Comparison of ENCODE assay signal across 10 cellular contexts in genomic region chr15:52013151-52013791, GRCh38. TPM values are rescaled to one million over a fixed set of nuclear protein-coding genes. Genes with fewer than 3 reads are reported as not detected.
DNase-seq lines count a peak whose midpoint lies in the region; ATAC-seq, FAIRE-seq and TF ChIP-seq lines count a peak whose summit lies in the region.
"Had no signal": no experiment of that assay in that cellular context is flagged by ENCODE, and none has a peak within 500 bp of the region (broad histone marks: within the 10 kb centered on the region; RNA-seq: fewer than 3 reads in every experiment).

No MANE protein-coding gene starts in this region.

- peaks cover 6 to 17% (median 15%) of the 10 kb centered on the region in 4 donors for H3K4me1 Mint-ChIP-seq in CD4-positive, alpha-beta memory T cell

- no peaks in the 10 kb centered on the region for H4K20me1 ChIP-seq in keratinocyte (ENCODE audit: control insufficient read depth, extremely low read depth, insufficient read depth, low read length)

- no peaks in the 10 kb centered on the region for H3K36me3 ChIP-seq in keratinocyte (ENCODE audit: control insufficient read depth in 2 of 2, extremely low read depth in 1 of 2, insufficient read depth in 2 of 2, low read length in 2 of 2)
- H3K36me3 ChIP-seq in CD4-positive, alpha-beta memory T cell (ENCODE audit: insufficient read depth, low read length): no peaks in the 10 kb centered on the region

- FAIRE-seq in keratinocyte (lab: Jason Lieb, UNC): no peak

- CTCF ChIA-PET in CD4-positive, alpha-beta memory T cell (lab: Charles Lee; ENCODE audit: partially characterized antibody): no interaction called here

- H3K9me1 ChIP-seq in keratinocyte (ENCODE audit: control insufficient read depth, extremely low read depth, insufficient read depth, low read length): no peaks in the 10 kb centered on the region

- H3K27me3 ChIP-seq in keratinocyte (ENCODE audit: control insufficient read depth, extremely low read depth, insufficient read depth, low read length): no peaks in the 10 kb centered on the region
- H3K27me3 ChIP-seq in CD4-positive, alpha-beta memory T cell (ENCODE audit: insufficient read depth, low read length): no peaks in the 10 kb centered on the region

- peak overlapping the region; percentile 61 for H3K27ac ChIP-seq in keratinocyte (ENCODE audit: control insufficient read depth, insufficient read depth, low read length)
- H3K27ac ChIP-seq in CD4-positive, alpha-beta memory T cell (ENCODE audit: low read depth, low read length): no peak overlapping the region

- no peaks in the 10 kb centered on the region for H3K9me3 ChIP-seq in keratinocyte (ENCODE audit: control insufficient read depth, low read depth, low read length)
- no peaks in the 10 kb centered on the region for H3K9me3 ChIP-seq in CD4-positive, alpha-beta memory T cell (ENCODE audit: control insufficient read depth in 1 of 2, low read length in 2 of 2)

- no peak overlapping the region for H2AFZ ChIP-seq in keratinocyte (ENCODE audit: control insufficient read depth, low read length)

- H3K4me3 ChIP-seq in keratinocyte (ENCODE audit: control insufficient read depth in 2 of 3, extremely low read depth in 1 of 3, insufficient read depth in 2 of 3, low read depth in 1 of 3, low read length in 3 of 3): no peak overlapping the region
- H3K4me3 ChIP-seq in CD4-positive, alpha-beta memory T cell (ENCODE audit: low read length in 2 of 2): no peak overlapping the region

- intact Hi-C loops in CD4-positive, alpha-beta memory T cell (cut with micrococcal nuclease): no loop called here

- H3K4me3 Mint-ChIP-seq in CD4-positive, alpha-beta memory T cell: no peak overlapping the region
- H3K4me3 Mint-ChIP-seq: activated naive CD4-positive, alpha-beta T cell treated with anti-CD3 and anti-CD28 coated beads, Interleukin-2, amount 10 ng/mL, durations not matched to agents 7 days and 5 days had no signal

- no peak overlapping the region for H3K9ac ChIP-seq in keratinocyte (ENCODE audit: control insufficient read depth, extremely low read depth, insufficient read depth, low read length)

- peak; percentile 86 for DNase-seq in SKM-1 (lab: John Stamatoyannopoulos, UW; ENCODE audit: unreplicated experiment)
- no peak for DNase-seq in keratinocyte (ENCODE audit: low read depth, low spot score)
- DNase-seq in CD4-positive, alpha-beta memory T cell: no peak
- no peak for DNase-seq in iPS-NIHi7 (ENCODE audit: extremely low spot score)
- DNase-seq in NK-92 treated with Interleukin-12 subunit alpha and Interleukin-12 subunit beta, amount 100 ng/mL, for 24 hours (lab: John Stamatoyannopoulos, UW): no peak
- no peak for DNase-seq in stimulated activated CD4-positive, alpha-beta T cell treated with anti-CD3 and anti-CD28 coated beads, Interleukin-4, amount 100 ng/mL, for 1 hour
- DNase-seq: activated naive CD4-positive, alpha-beta T cell treated with anti-CD3 and anti-CD28 coated beads, Interleukin-2, amount 10 ng/mL, durations not matched to agents 7 days and 5 days; NCI-H2029 treated with DMSO at 0.1 percent for 48 hours had no signal

- peaks cover 29% of the 10 kb centered on the region for H3K4me1 ChIP-seq in keratinocyte (ENCODE audit: control insufficient read depth, extremely low read depth, insufficient read depth, low read length)
- H3K4me1 ChIP-seq in CD4-positive, alpha-beta memory T cell (ENCODE audit: insufficient read depth, low read length): peaks cover 14% of the 10 kb centered on the region

- no peaks in the 10 kb centered on the region for H3K79me2 ChIP-seq in keratinocyte (ENCODE audit: control insufficient read depth, insufficient read depth, low read length)

- no peaks in the 10 kb centered on the region for H3K9me3 Mint-ChIP-seq in CD4-positive, alpha-beta memory T cell
- H3K9me3 Mint-ChIP-seq: activated naive CD4-positive, alpha-beta T cell treated with anti-CD3 and anti-CD28 coated beads, Interleukin-2, amount 10 ng/mL, durations not matched to agents 7 days and 5 days had no signal

- ATAC-seq in GM18502 (IDR thresholded peaks at IDR 0.05; ENCODE audit: poor library complexity, unreplicated experiment): peak; percentile 63
- ATAC-seq in HG02981 (IDR thresholded peaks at IDR 0.05; ENCODE audit: unreplicated experiment): peak; percentile 45

- dilution Hi-C loops in keratinocyte (cut with MboI; ENCODE audit: extremely low pct_ligation_motif_present, low sequenced_read_pairs): no loop called here

- no peak overlapping the region for H3K27ac Mint-ChIP-seq in CD4-positive, alpha-beta memory T cell
- H3K27ac Mint-ChIP-seq: activated naive CD4-positive, alpha-beta T cell treated with anti-CD3 and anti-CD28 coated beads, Interleukin-2, amount 10 ng/mL, durations not matched to agents 7 days and 5 days had no signal

- H3K36me3 Mint-ChIP-seq in CD4-positive, alpha-beta memory T cell: no peaks in the 10 kb centered on the region
- H3K36me3 Mint-ChIP-seq: activated naive CD4-positive, alpha-beta T cell treated with anti-CD3 and anti-CD28 coated beads, Interleukin-2, amount 10 ng/mL, durations not matched to agents 7 days and 5 days had no signal

- POLR2A ChIA-PET in CD4-positive, alpha-beta memory T cell (lab: Charles Lee; ENCODE audit: partially characterized antibody): no interaction called here

- H3K27me3 Mint-ChIP-seq in CD4-positive, alpha-beta memory T cell: no peaks in the 10 kb centered on the region

- H3K4me2 ChIP-seq in keratinocyte (ENCODE audit: control insufficient read depth, extremely low read depth, insufficient read depth, low read depth, low read length): peak overlapping the region; percentile 9

- no peak for TF ChIP-seq CTCF in keratinocyte (optimal IDR thresholded peaks at IDR 0.05 in 1 of 3, IDR thresholded peaks at IDR 0.05 in 1 of 3, conservative IDR thresholded peaks at IDR 0.05 in 1 of 3; ENCODE audit: extremely low read depth in 1 of 3, insufficient read depth in 2 of 3, low read length in 3 of 3)

RNA-seq across cellular contexts. Expression of gene MAPK6, which starts 5.7 kb away (rescaled TPM):
- polyA plus RNA-seq in keratinocyte: 48.5 to 103 TPM (median 83.7 TPM) in 3 replicates
- polyA plus RNA-seq in keratinocyte (2011; ENCODE audit: low read depth): 62.6 TPM
- polyA plus RNA-seq in keratinocyte (2011; cell fraction: cytosol; rRNA removed): 45.1 and 95.3 TPM in 2 replicates
- polyA plus RNA-seq in keratinocyte (2011; cell fraction: nucleus; rRNA removed): 60.9 and 65.9 TPM in 2 replicates
- polyA plus RNA-seq in keratinocyte (2012; ENCODE audit: low replicate concordance): 51.7 and 70.9 TPM in 2 replicates
- polyA minus RNA-seq in keratinocyte: 37.4 to 119 TPM (median 85.6 TPM) in 3 replicates
- polyA minus RNA-seq in keratinocyte (2011; cell fraction: cytosol; rRNA and poly(A)+ RNA removed): 57.6 TPM
- polyA minus RNA-seq in keratinocyte (2011; cell fraction: nucleus; rRNA and poly(A)+ RNA removed): 50.3 and 105 TPM in 2 replicates
- 10 to 100 TPM; 18.2 to 24.0 TPM for total RNA-seq in CD4-positive, alpha-beta memory T cell
- 1 to 10 TPM; 7.1 to 8.0 TPM for polyA plus RNA-seq in CD4-positive, alpha-beta memory T cell

RNA-seq across cellular contexts. Expression of gene LEO1, which starts 41.7 kb away (rescaled TPM):
- polyA plus RNA-seq in keratinocyte: 6.3 to 12.5 TPM (median 12.2 TPM) in 3 replicates
- polyA plus RNA-seq in keratinocyte (2011; ENCODE audit: low read depth): 51.1 TPM
- polyA plus RNA-seq in keratinocyte (2011; cell fraction: cytosol; rRNA removed): 6.8 and 7.9 TPM in 2 replicates
- polyA plus RNA-seq in keratinocyte (2011; cell fraction: nucleus; rRNA removed): 10.6 and 15.7 TPM in 2 replicates
- polyA plus RNA-seq in keratinocyte (2012; ENCODE audit: low replicate concordance): 23.6 and 27.2 TPM in 2 replicates
- polyA minus RNA-seq in keratinocyte: 1.8 to 10.7 TPM (median 3.3 TPM) in 3 replicates
- 1.2 TPM for polyA minus RNA-seq in keratinocyte (2011; cell fraction: cytosol; rRNA and poly(A)+ RNA removed)
- polyA minus RNA-seq in keratinocyte (2011; cell fraction: nucleus; rRNA and poly(A)+ RNA removed): 4.2 and 7.4 TPM in 2 replicates
- 10 to 100 TPM; 21.7 to 22.2 TPM for total RNA-seq in CD4-positive, alpha-beta memory T cell
- 10 to 100 TPM; 12.6 to 28.0 TPM for polyA plus RNA-seq in CD4-positive, alpha-beta memory T cell

Comparison
In these comparisons a context has a peak if more than half of its experiments do, and no peak if none do; other contexts are left out.
1. RNA of gene MAPK6, which starts 5.7 kb away (polyA plus RNA-seq): 45.1 to 103 TPM in keratinocyte; 7.1 to 8.0 TPM in CD4-positive, alpha-beta memory T cell; every median in the first group is over 4 times any median in the second.